In the genomic region with DNA sequence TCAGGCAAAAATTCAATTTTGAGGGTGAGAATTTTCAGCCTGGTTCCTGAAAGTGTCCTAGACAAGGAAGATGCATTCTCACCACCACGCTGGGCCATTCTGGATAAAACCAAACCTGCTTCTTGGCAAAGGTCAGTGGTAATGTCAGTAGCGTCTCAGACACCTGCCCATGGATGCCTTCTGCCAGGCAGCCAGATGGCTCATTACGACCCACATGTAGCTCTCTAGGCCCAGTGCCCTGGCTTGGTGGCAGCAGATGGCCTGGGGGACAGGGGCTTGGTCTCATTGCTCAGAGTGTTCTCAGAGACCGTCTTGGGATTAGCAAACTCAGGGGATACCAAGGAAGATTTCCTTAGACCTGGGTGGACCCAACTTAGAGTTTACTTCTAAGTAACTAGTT, we compare ENCODE assay signal across 1 cellular context.
TF ChIP-seq lines count a peak whose summit lies in the region.

No MANE protein-coding gene starts in this region.

TF ChIP-seq in IMR-90, 13 proteins besides CTCF, POLR2A, EP300 and RAD21 (continued from another document):
- TF ChIP-seq ELK1 (IDR thresholded peaks at IDR 0.05; ENCODE audit: borderline replicate concordance, low read depth, low read length) (no peak), MAFK (IDR thresholded peaks at IDR 0.05; ENCODE audit: low read depth, low read length) (no peak), MXI1 (IDR thresholded peaks at IDR 0.05; ENCODE audit: borderline replicate concordance, low read depth, low read length) (no peak), BHLHE40 (IDR thresholded peaks at IDR 0.05; ENCODE audit: low read depth, low read length) (no peak), SMC3 (IDR thresholded peaks at IDR 0.05; ENCODE audit: low read depth, low read length) (no peak), CEBPB (IDR thresholded peaks at IDR 0.05; ENCODE audit: low read depth, low read length) (no peak), RCOR1 (IDR thresholded peaks at IDR 0.05; ENCODE audit: insufficient replicate concordance, low read length) (no peak), CHD1 (IDR thresholded peaks at IDR 0.05; ENCODE audit: low read depth, low read length) (no peak), NFE2L2 (IDR thresholded peaks at IDR 0.05; ENCODE audit: low read depth, low read length) (no peak)
TF ChIP-seq in IMR-90: peak in this region for 0.
